ENCODE assay signal across 8 cellular contexts in genomic region chr4:102620697-102621497, GRCh38.
A peak's percentile ranks its signal among the peaks of the same experiment; 100 is the strongest.
DNase-seq lines count a peak whose midpoint lies in the region; ATAC-seq and TF ChIP-seq lines count a peak whose summit lies in the region.

No MANE protein-coding gene starts in this region.

- TF ChIP-seq EP300 in SK-N-SH (IDR thresholded peaks at IDR 0.05; ENCODE audit: borderline replicate concordance in 1 of 2, low read depth in 1 of 2, low read length in 1 of 2) = no peak

- H2AFZ ChIP-seq in SK-N-SH (ENCODE audit: low read depth) = peak overlapping the region; percentile 77; the same call in 1 of the 2 replicates

- H3K27me3 ChIP-seq in SK-N-SH (ENCODE audit: insufficient read depth) (no peaks in the 10 kb centered on the region), mucosa of stomach (ENCODE audit: control insufficient read depth, insufficient read depth, low read length) (no peaks in the 10 kb centered on the region)

- DNase-seq in DMS53 (lab: John Stamatoyannopoulos, UW) (peak; percentile 85), Kasumi-1 (lab: John Stamatoyannopoulos, UW) (peak; percentile 66 to 75), SK-N-SH (peak; percentile 33), epithelial cell of proximal tubule (ENCODE audit: low read depth) (peak; percentile 92)
- no peak for DNase-seq in stimulated activated naive CD4-positive, alpha-beta T cell treated with Interleukin-2 at 50 U/mL for 16 hours (lab: John Stamatoyannopoulos, UW)

- H3K4me1 ChIP-seq in SK-N-SH (ENCODE audit: control insufficient read depth in 1 of 2, insufficient read depth in 2 of 2, low read depth in 1 of 2, low read length in 1 of 2) (peaks cover 0 to 8% of the 10 kb centered on the region in 2 experiments; a peak in 2 of 4 replicates), mucosa of stomach (ENCODE audit: control insufficient read depth, insufficient read depth, low read length) (peaks cover 25% of the 10 kb centered on the region)

- TF ChIP-seq CTCF in SK-N-SH (IDR thresholded peaks at IDR 0.05) (peak; percentile 70), epithelial cell of proximal tubule (conservative IDR thresholded peaks at IDR 0.05; ENCODE audit: low read depth, low read length) (peak; percentile 61)

- H3K9ac ChIP-seq in SK-N-SH = no peak overlapping the region
- H3K9ac ChIP-seq in mucosa of stomach (ENCODE audit: low read length) = no peak overlapping the region

- H4K20me1 ChIP-seq in SK-N-SH (ENCODE audit: insufficient read depth) = no peaks in the 10 kb centered on the region

- H3K4me3 ChIP-seq in SK-N-SH (ENCODE audit: low read depth in 2 of 2, low read length in 1 of 2) = peak overlapping the region; percentile 26 to 37; a peak in 2 of 4 replicates
- peak overlapping the region; percentile 28 for H3K4me3 ChIP-seq in epithelial cell of proximal tubule (ENCODE audit: low read depth, low read length)
- peak overlapping the region; percentile 38 for H3K4me3 ChIP-seq in mucosa of stomach (ENCODE audit: low read length)

- peak overlapping the region; percentile 50; the same call in 1 of the 2 replicates for H3K4me2 ChIP-seq in SK-N-SH

- H3K36me3 ChIP-seq in SK-N-SH (replicated peaks in 1 of 2; ENCODE audit: control insufficient read depth in 1 of 2, insufficient read depth in 2 of 2, low read length in 1 of 2) = peaks cover 0 to 13% of the 10 kb centered on the region in 2 experiments
- no peaks in the 10 kb centered on the region for H3K36me3 ChIP-seq in mucosa of stomach (ENCODE audit: control insufficient read depth, insufficient read depth, low read length)

- H3K9me2 ChIP-seq in SK-N-SH = no peaks in the 10 kb centered on the region

- CTCF ChIA-PET in SK-N-SH (lab: Yijun Ruan, JAX) = interaction anchor here (0.6 to 1.9 kb wide), 11 partner anchors 10 to 478 kb away, joined by 3 to 18 read pairs (median 4); partner anchors contain the start of genes BDH2 and MANBA

- TF ChIP-seq RAD21 in SK-N-SH (IDR thresholded peaks at IDR 0.05; ENCODE audit: low read length) = peak; percentile 75

- POLR2A ChIA-PET in SK-N-SH (lab: Yijun Ruan, JAX) = no interaction called here

- H3F3A ChIP-seq in SK-N-SH (replicated peaks; ENCODE audit: insufficient read depth) = peaks cover 11% of the 10 kb centered on the region

- H3K9me3 ChIP-seq in SK-N-SH (no peaks in the 10 kb centered on the region), mucosa of stomach (ENCODE audit: control insufficient read depth, low read length) (no peaks in the 10 kb centered on the region)

- H3K79me2 ChIP-seq in SK-N-SH (ENCODE audit: insufficient read depth) = no peaks in the 10 kb centered on the region

- peak overlapping the region; percentile 54 to 58; a peak in 3 of 4 replicates for H3K27ac ChIP-seq in SK-N-SH (ENCODE audit: low read depth in 2 of 2, low read length in 1 of 2)

- ATAC-seq in GM19438 (IDR thresholded peaks at IDR 0.05; ENCODE audit: low read depth, unreplicated experiment) (peak; percentile 40), HG03045 (IDR thresholded peaks at IDR 0.05; ENCODE audit: unreplicated experiment) (no peak)

- WGBS in SK-N-SH (ENCODE audit: low lambda C conversion rate) = 44% methylated on average over 8 of the region's 8 CpGs

TF ChIP-seq in SK-N-SH, 30 proteins besides CTCF, POLR2A, EP300 and RAD21 (continues in another document):
- TF ChIP-seq NFIC (IDR thresholded peaks at IDR 0.05; ENCODE audit: borderline replicate concordance) = peak; percentile 8; the same call in 1 of the 2 replicates
- no peak for TF ChIP-seq MXI1 (IDR thresholded peaks at IDR 0.05; ENCODE audit: low read depth, low read length)
- peak; percentile 43 for TF ChIP-seq TCF12 (IDR thresholded peaks at IDR 0.05)
- no peak for TF ChIP-seq TAF1 (IDR thresholded peaks at IDR 0.05; ENCODE audit: borderline replicate concordance, low read depth, low read length)
- TF ChIP-seq RFX5 (IDR thresholded peaks at IDR 0.05; ENCODE audit: low read length) = no peak
- 0 out of 2 replicates have a peak, but pooled peaks have one; percentile 9 for TF ChIP-seq TEAD4 (IDR thresholded peaks at IDR 0.05; ENCODE audit: borderline replicate concordance, insufficient read depth)
- TF ChIP-seq NRF1 (IDR thresholded peaks at IDR 0.05; ENCODE audit: low read depth, low read length) = no peak
- TF ChIP-seq GATA2 (CRISPR knock-in tag; IDR thresholded peaks at IDR 0.05) = no peak
- peak; percentile 36; the same call in 1 of the 2 replicates for TF ChIP-seq YY1 (IDR thresholded peaks at IDR 0.05; ENCODE audit: low read depth)
- TF ChIP-seq MAX (IDR thresholded peaks at IDR 0.05; ENCODE audit: low read depth) = no peak; the same call in 1 of the 2 replicates
- TF ChIP-seq CHD2 (IDR thresholded peaks at IDR 0.05; ENCODE audit: low read length, partially characterized antibody) = no peak
- TF ChIP-seq REST (IDR thresholded peaks at IDR 0.05; ENCODE audit: low read depth, low read length) = no peak
- TF ChIP-seq USF1 (IDR thresholded peaks at IDR 0.05; ENCODE audit: borderline replicate concordance, low read depth) = no peak
- no peak for TF ChIP-seq RXRA (IDR thresholded peaks at IDR 0.05; ENCODE audit: borderline replicate concordance, low read depth)
- TF ChIP-seq, protein P1, sequence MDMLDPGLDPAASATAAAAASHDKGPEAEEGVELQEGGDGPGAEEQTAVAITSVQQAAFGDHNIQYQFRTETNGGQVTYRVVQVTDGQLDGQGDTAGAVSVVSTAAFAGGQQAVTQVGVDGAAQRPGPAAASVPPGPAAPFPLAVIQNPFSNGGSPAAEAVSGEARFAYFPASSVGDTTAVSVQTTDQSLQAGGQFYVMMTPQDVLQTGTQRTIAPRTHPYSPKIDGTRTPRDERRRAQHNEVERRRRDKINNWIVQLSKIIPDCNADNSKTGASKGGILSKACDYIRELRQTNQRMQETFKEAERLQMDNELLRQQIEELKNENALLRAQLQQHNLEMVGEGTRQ (IDR thresholded peaks at IDR 0.05; ENCODE audit: borderline replicate concordance, low read depth, low read length) = no peak
- no peak for TF ChIP-seq ELF1 (IDR thresholded peaks at IDR 0.05)
- TF ChIP-seq, protein P2, sequence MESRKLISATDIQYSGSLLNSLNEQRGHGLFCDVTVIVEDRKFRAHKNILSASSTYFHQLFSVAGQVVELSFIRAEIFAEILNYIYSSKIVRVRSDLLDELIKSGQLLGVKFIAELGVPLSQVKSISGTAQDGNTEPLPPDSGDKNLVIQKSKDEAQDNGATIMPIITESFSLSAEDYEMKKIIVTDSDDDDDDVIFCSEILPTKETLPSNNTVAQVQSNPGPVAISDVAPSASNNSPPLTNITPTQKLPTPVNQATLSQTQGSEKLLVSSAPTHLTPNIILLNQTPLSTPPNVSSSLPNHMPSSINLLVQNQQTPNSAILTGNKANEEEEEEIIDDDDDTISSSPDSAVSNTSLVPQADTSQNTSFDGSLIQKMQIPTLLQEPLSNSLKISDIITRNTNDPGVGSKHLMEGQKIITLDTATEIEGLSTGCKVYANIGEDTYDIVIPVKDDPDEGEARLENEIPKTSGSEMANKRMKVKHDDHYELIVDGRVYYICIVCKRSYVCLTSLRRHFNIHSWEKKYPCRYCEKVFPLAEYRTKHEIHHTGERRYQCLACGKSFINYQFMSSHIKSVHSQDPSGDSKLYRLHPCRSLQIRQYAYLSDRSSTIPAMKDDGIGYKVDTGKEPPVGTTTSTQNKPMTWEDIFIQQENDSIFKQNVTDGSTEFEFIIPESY (IDR thresholded peaks at IDR 0.05; ENCODE audit: borderline replicate concordance, low read depth) = no peak
- no peak for TF ChIP-seq EZH2phosphoT487 (IDR thresholded peaks at IDR 0.05; ENCODE audit: borderline replicate concordance, low read depth)
